Comparison of ENCODE assay signal across 2 cellular contexts in the genomic region with DNA sequence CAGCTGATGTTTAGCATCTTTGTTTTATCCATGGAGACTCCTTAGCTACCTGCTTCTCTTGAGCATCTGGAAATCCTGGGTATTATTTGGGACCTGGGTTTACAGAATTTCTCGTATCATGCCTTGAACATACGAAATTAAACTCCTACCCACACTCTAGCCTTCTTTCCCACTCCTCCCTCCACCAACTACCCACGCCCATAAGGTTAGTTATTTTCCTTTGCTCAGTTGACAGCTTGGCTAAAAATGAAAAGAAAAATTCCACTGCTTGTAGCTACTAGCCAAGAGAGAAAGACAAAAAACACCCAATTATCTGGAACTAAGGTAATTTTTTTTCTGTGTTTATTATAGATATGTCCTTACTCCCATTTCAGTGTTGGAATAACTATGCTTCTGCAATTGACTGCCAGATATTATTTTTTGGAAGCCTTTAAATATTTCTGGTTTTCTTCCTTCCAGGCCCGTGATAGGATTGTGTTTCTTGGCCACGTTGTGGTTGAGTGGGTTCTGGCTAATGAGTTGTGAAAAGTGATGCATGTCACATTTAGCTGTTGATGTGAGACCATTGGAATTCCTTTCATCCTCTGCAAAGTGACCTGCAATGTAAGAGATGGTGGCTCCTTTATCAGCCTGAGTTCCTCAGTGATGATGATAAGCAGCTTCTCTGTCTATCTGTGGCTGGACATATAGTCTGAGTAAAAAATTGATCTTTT.
TF ChIP-seq lines count a peak whose summit lies in the region.

No MANE protein-coding gene starts in this region.

TF ChIP-seq in SK-N-SH, 30 proteins besides CTCF, POLR2A, EP300 and RAD21 (continued from another document):
- TF ChIP-seq, protein P1, sequence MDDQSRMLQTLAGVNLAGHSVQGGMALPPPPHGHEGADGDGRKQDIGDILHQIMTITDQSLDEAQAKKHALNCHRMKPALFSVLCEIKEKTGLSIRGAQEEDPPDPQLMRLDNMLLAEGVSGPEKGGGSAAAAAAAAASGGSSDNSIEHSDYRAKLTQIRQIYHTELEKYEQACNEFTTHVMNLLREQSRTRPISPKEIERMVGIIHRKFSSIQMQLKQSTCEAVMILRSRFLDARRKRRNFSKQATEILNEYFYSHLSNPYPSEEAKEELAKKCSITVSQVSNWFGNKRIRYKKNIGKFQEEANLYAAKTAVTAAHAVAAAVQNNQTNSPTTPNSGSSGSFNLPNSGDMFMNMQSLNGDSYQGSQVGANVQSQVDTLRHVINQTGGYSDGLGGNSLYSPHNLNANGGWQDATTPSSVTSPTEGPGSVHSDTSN (IDR thresholded peaks at IDR 0.05) = peak; percentile 37; the same call in 1 of the 2 replicates
- TF ChIP-seq GATA2 (CRISPR knock-in tag; IDR thresholded peaks at IDR 0.05) = no peak
- TF ChIP-seq SIN3A (IDR thresholded peaks at IDR 0.05; ENCODE audit: borderline replicate concordance, low read depth, low read length) = no peak
- TF ChIP-seq, protein P2, sequence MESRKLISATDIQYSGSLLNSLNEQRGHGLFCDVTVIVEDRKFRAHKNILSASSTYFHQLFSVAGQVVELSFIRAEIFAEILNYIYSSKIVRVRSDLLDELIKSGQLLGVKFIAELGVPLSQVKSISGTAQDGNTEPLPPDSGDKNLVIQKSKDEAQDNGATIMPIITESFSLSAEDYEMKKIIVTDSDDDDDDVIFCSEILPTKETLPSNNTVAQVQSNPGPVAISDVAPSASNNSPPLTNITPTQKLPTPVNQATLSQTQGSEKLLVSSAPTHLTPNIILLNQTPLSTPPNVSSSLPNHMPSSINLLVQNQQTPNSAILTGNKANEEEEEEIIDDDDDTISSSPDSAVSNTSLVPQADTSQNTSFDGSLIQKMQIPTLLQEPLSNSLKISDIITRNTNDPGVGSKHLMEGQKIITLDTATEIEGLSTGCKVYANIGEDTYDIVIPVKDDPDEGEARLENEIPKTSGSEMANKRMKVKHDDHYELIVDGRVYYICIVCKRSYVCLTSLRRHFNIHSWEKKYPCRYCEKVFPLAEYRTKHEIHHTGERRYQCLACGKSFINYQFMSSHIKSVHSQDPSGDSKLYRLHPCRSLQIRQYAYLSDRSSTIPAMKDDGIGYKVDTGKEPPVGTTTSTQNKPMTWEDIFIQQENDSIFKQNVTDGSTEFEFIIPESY (IDR thresholded peaks at IDR 0.05; ENCODE audit: borderline replicate concordance, low read depth) = no peak
- TF ChIP-seq TCF12 (IDR thresholded peaks at IDR 0.05) = no peak
- TF ChIP-seq EZH2phosphoT487 (IDR thresholded peaks at IDR 0.05; ENCODE audit: borderline replicate concordance, low read depth) = no peak

TF ChIP-seq in SK-N-SH treated with all-trans-retinoic acid at 6 μM for 48 hours, 23 proteins besides CTCF, POLR2A, EP300 and RAD21 (continued from another document):
- TF ChIP-seq, protein P3, sequence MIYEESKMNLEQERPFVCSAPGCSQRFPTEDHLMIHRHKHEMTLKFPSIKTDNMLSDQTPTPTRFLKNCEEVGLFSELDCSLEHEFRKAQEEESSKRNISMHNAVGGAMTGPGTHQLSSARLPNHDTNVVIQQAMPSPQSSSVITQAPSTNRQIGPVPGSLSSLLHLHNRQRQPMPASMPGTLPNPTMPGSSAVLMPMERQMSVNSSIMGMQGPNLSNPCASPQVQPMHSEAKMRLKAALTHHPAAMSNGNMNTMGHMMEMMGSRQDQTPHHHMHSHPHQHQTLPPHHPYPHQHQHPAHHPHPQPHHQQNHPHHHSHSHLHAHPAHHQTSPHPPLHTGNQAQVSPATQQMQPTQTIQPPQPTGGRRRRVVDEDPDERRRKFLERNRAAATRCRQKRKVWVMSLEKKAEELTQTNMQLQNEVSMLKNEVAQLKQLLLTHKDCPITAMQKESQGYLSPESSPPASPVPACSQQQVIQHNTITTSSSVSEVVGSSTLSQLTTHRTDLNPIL (CRISPR knock-in tag; IDR thresholded peaks at IDR 0.05; ENCODE audit: low read depth) = no peak
- TF ChIP-seq OSR1 (CRISPR knock-in tag; IDR thresholded peaks at IDR 0.05) = no peak
- TF ChIP-seq SNAI2 (CRISPR knock-in tag; IDR thresholded peaks at IDR 0.05) = no peak
- no peak for TF ChIP-seq PPARA (CRISPR knock-in tag; IDR thresholded peaks at IDR 0.05; ENCODE audit: borderline replicate concordance)
- TF ChIP-seq BACH2 (CRISPR knock-in tag; IDR thresholded peaks at IDR 0.05; ENCODE audit: borderline replicate concordance) = no peak
- TF ChIP-seq ARNTL (CRISPR knock-in tag; IDR thresholded peaks at IDR 0.05; ENCODE audit: borderline replicate concordance, low read depth) = no peak
- no peak for TF ChIP-seq RARB (CRISPR knock-in tag; IDR thresholded peaks at IDR 0.05)
- no peak for TF ChIP-seq ZFP3 (CRISPR knock-in tag; IDR thresholded peaks at IDR 0.05)
- no peak for TF ChIP-seq TCF4 (CRISPR knock-in tag; IDR thresholded peaks at IDR 0.05; ENCODE audit: borderline replicate concordance)
- no peak for TF ChIP-seq ZC3H10 (CRISPR knock-in tag; IDR thresholded peaks at IDR 0.05)
- TF ChIP-seq, protein P4, sequence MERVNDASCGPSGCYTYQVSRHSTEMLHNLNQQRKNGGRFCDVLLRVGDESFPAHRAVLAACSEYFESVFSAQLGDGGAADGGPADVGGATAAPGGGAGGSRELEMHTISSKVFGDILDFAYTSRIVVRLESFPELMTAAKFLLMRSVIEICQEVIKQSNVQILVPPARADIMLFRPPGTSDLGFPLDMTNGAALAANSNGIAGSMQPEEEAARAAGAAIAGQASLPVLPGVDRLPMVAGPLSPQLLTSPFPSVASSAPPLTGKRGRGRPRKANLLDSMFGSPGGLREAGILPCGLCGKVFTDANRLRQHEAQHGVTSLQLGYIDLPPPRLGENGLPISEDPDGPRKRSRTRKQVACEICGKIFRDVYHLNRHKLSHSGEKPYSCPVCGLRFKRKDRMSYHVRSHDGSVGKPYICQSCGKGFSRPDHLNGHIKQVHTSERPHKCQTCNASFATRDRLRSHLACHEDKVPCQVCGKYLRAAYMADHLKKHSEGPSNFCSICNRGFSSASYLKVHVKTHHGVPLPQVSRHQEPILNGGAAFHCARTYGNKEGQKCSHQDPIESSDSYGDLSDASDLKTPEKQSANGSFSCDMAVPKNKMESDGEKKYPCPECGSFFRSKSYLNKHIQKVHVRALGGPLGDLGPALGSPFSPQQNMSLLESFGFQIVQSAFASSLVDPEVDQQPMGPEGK (CRISPR knock-in tag; IDR thresholded peaks at IDR 0.05; ENCODE audit: borderline replicate concordance) = no peak
- TF ChIP-seq, protein P5, sequence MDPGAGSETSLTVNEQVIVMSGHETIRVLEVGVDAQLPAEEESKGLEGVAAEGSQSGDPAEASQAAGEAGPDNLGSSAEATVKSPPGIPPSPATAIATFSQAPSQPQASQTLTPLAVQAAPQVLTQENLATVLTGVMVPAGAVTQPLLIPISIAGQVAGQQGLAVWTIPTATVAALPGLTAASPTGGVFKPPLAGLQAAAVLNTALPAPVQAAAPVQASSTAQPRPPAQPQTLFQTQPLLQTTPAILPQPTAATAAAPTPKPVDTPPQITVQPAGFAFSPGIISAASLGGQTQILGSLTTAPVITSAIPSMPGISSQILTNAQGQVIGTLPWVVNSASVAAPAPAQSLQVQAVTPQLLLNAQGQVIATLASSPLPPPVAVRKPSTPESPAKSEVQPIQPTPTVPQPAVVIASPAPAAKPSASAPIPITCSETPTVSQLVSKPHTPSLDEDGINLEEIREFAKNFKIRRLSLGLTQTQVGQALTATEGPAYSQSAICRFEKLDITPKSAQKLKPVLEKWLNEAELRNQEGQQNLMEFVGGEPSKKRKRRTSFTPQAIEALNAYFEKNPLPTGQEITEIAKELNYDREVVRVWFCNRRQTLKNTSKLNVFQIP (CRISPR knock-in tag; IDR thresholded peaks at IDR 0.05; ENCODE audit: borderline replicate concordance, low read depth) = no peak
- TF ChIP-seq ZFP30 (CRISPR knock-in tag; IDR thresholded peaks at IDR 0.05) = no peak
- TF ChIP-seq, protein P6, sequence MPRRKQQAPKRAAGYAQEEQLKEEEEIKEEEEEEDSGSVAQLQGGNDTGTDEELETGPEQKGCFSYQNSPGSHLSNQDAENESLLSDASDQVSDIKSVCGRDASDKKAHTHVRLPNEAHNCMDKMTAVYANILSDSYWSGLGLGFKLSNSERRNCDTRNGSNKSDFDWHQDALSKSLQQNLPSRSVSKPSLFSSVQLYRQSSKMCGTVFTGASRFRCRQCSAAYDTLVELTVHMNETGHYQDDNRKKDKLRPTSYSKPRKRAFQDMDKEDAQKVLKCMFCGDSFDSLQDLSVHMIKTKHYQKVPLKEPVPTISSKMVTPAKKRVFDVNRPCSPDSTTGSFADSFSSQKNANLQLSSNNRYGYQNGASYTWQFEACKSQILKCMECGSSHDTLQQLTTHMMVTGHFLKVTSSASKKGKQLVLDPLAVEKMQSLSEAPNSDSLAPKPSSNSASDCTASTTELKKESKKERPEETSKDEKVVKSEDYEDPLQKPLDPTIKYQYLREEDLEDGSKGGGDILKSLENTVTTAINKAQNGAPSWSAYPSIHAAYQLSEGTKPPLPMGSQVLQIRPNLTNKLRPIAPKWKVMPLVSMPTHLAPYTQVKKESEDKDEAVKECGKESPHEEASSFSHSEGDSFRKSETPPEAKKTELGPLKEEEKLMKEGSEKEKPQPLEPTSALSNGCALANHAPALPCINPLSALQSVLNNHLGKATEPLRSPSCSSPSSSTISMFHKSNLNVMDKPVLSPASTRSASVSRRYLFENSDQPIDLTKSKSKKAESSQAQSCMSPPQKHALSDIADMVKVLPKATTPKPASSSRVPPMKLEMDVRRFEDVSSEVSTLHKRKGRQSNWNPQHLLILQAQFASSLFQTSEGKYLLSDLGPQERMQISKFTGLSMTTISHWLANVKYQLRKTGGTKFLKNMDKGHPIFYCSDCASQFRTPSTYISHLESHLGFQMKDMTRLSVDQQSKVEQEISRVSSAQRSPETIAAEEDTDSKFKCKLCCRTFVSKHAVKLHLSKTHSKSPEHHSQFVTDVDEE (CRISPR knock-in tag; IDR thresholded peaks at IDR 0.05) = no peak
- no peak for TF ChIP-seq ZNF70 (CRISPR knock-in tag; IDR thresholded peaks at IDR 0.05)
- no peak for TF ChIP-seq ZNF8 (CRISPR knock-in tag; IDR thresholded peaks at IDR 0.05)
- no peak for TF ChIP-seq GLIS3 (CRISPR knock-in tag; IDR thresholded peaks at IDR 0.05)
